Comparison of ENCODE assay signal across 9 cellular contexts in the genomic region with DNA sequence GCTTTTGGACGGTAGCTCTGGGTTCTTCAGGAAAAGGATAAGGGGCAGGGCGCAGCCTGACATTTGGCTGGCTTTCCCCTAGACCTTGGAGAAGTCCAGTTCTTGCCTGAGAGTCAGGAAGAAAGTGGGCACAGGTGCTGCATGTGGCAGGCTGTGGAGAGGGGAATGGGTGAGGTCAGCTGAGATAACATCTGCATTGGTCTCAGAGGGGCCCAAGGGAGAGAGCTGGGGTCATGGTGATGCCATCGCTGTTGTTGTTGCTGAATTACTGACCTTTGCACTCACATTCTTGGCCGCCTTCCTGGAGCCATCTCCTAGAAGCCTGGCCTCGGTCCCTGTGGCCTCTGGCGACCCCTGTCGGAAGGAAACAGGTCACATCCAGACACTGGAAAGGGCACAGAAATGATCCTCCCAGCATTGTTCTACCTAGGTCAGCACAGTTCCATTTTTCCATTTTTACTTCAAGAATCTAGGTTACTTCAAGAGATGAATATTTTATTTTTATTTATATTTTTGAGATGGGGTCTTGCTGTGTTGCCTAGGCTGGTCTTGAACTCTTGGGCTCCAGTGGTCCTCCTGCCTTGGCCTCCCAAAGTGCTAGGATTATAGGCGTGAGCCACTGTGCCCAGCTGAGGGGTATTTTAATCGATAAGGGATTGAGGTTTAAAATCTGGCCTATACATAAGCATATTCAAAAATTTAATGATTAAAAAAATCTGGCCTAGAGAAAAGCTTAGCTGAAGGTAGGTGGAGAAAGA. TPM values are rescaled to one million over a fixed set of nuclear protein-coding genes. Genes with fewer than 3 reads are reported as not detected.
DNase-seq lines count a peak whose midpoint lies in the region; TF ChIP-seq lines count a peak whose summit lies in the region.
"Had no signal": no experiment of that assay in that cellular context is flagged by ENCODE, and none has a peak within 500 bp of the region (broad histone marks: within the 10 kb centered on the region; RNA-seq: fewer than 3 reads in every experiment).

No MANE protein-coding gene starts in this region.

- no peaks in the 10 kb centered on the region for H3K4me1 ChIP-seq in endodermal cell (ENCODE audit: control insufficient read depth, insufficient read depth, low read length)

- no peaks in the 10 kb centered on the region for H3K36me3 ChIP-seq in endodermal cell (ENCODE audit: control insufficient read depth, insufficient read depth, low read length)
- H3K36me3 ChIP-seq: BLaER1 treated with 17β-estradiol and CSF1 and Interleukin-3, amounts not matched to agents 10 nM and 100 nM had no signal

- H3K9me3 ChIP-seq in endodermal cell (ENCODE audit: control insufficient read depth, low read length), result no peaks in the 10 kb centered on the region
- H3K9me3 ChIP-seq: BLaER1 treated with 17β-estradiol and CSF1 and Interleukin-3, amounts not matched to agents 10 nM and 100 nM had no signal

- peak; percentile 22 for DNase-seq in NCI-H1694 (lab: John Stamatoyannopoulos, UW)
- no peak for DNase-seq in NCI-H1694 treated with DMSO at 0.1 percent for 48 hours (lab: John Stamatoyannopoulos, UW)
- peak; percentile 17 to 80 for DNase-seq in NCI-H526 (lab: John Stamatoyannopoulos, UW)
- DNase-seq in activated CD4-positive, alpha-beta memory T cell treated with anti-CD3 and anti-CD28 coated beads for 36 hours, result peak; percentile 80
- DNase-seq in endodermal cell, result peak; percentile 93
- DNase-seq in middle frontal gyrus (ENCODE audit: extremely low spot score, low spot score), result peak; percentile 44
- peak; percentile 23 to 29 for DNase-seq in stimulated activated CD8-positive, alpha-beta memory T cell treated with anti-CD3 and anti-CD28 coated beads, Interleukin-7, amount 100 ng/mL, for 48 hours (ENCODE audit: extremely low read depth in 1 of 2, low read depth in 1 of 2)
- DNase-seq in mesothelial cell of epicardium (ENCODE audit: low spot score in 2 of 2, unreplicated experiment in 2 of 2), result no peak

- intact Hi-C loops in activated CD4-positive, alpha-beta memory T cell treated with anti-CD3 and anti-CD28 coated beads for 36 hours (cut with micrococcal nuclease), result loop anchor here (1.0 kb wide), 1 partner anchor 13 kb away; no protein-coding TSS in a partner anchor

- no peak overlapping the region for H3K27ac ChIP-seq in endodermal cell (ENCODE audit: low read depth, low read length)
- H3K27ac ChIP-seq: BLaER1 treated with 17β-estradiol and CSF1 and Interleukin-3, amounts not matched to agents 10 nM and 100 nM had no signal

- WGBS in endodermal cell (ENCODE audit: insufficient coverage in 1 of 2, insufficient read length in 1 of 2), 2 experiments, result 27 to 43% methylated on average over 6 to 9 of the region's 9 CpGs

- POLR2A ChIA-PET in activated CD4-positive, alpha-beta memory T cell treated with anti-CD3 and anti-CD28 coated beads for 36 hours (lab: Charles Lee), result no interaction called here

- CTCF ChIA-PET in activated CD4-positive, alpha-beta memory T cell treated with anti-CD3 and anti-CD28 coated beads for 36 hours (lab: Charles Lee), result interaction anchor here (0.6 to 4.8 kb wide), 15 partner anchors 8 to 325 kb away, joined by 3 to 43 read pairs (median 5); a partner anchor contains a TSS

- peak overlapping the region; percentile 13 for H3K27ac Mint-ChIP-seq in activated CD4-positive, alpha-beta memory T cell treated with anti-CD3 and anti-CD28 coated beads for 36 hours
- H3K27ac Mint-ChIP-seq in endodermal cell (peak overlapping the region; percentile 84), mesothelial cell of epicardium (no peak overlapping the region)

- TF ChIP-seq CTCF in endodermal cell (conservative IDR thresholded peaks at IDR 0.05), result peak; percentile 93
- TF ChIP-seq CTCF in mesothelial cell of epicardium (IDR thresholded peaks at IDR 0.05; ENCODE audit: unreplicated experiment), result no peak

- H3K27me3 ChIP-seq in endodermal cell (ENCODE audit: control insufficient read depth, insufficient read depth, low read length, poor library complexity, severe bottlenecking), result no peaks in the 10 kb centered on the region
- H3K27me3 ChIP-seq: BLaER1 treated with 17β-estradiol and CSF1 and Interleukin-3, amounts not matched to agents 10 nM and 100 nM had no signal

- no peaks in the 10 kb centered on the region for H3K36me3 Mint-ChIP-seq in activated CD4-positive, alpha-beta memory T cell treated with anti-CD3 and anti-CD28 coated beads for 36 hours
- no peaks in the 10 kb centered on the region for H3K36me3 Mint-ChIP-seq in endodermal cell (ENCODE audit: low read depth)
- H3K36me3 Mint-ChIP-seq in mesothelial cell of epicardium, result no peaks in the 10 kb centered on the region

- H3K4me3 Mint-ChIP-seq in activated CD4-positive, alpha-beta memory T cell treated with anti-CD3 and anti-CD28 coated beads for 36 hours, result no peak overlapping the region
- H3K4me3 Mint-ChIP-seq in endodermal cell (no peak overlapping the region), mesothelial cell of epicardium (no peak overlapping the region)

- H3K4me1 Mint-ChIP-seq in activated CD4-positive, alpha-beta memory T cell treated with anti-CD3 and anti-CD28 coated beads for 36 hours (ENCODE audit: low read depth), result peaks cover 9% of the 10 kb centered on the region
- H3K4me1 Mint-ChIP-seq in endodermal cell (peaks cover 11% of the 10 kb centered on the region), mesothelial cell of epicardium (peaks cover 11% of the 10 kb centered on the region)

- H3K4me3 ChIP-seq in endodermal cell (ENCODE audit: low read length), result no peak overlapping the region
- H3K4me3 ChIP-seq: BLaER1 treated with 17β-estradiol and CSF1 and Interleukin-3, amounts not matched to agents 10 nM and 100 nM had no signal

- H3K27me3 Mint-ChIP-seq in activated CD4-positive, alpha-beta memory T cell treated with anti-CD3 and anti-CD28 coated beads for 36 hours, result no peaks in the 10 kb centered on the region
- H3K27me3 Mint-ChIP-seq in endodermal cell (ENCODE audit: insufficient read depth) (peaks cover 10% of the 10 kb centered on the region), mesothelial cell of epicardium (ENCODE audit: low read depth) (no peaks in the 10 kb centered on the region)

- H3K9ac ChIP-seq in endodermal cell (ENCODE audit: extremely low read depth, low read length, poor library complexity, severe bottlenecking), result no peak overlapping the region
- H3K9ac ChIP-seq: BLaER1 treated with 17β-estradiol and CSF1 and Interleukin-3, amounts not matched to agents 10 nM and 100 nM had no signal

- H3K9me3 Mint-ChIP-seq in activated CD4-positive, alpha-beta memory T cell treated with anti-CD3 and anti-CD28 coated beads for 36 hours, result no peaks in the 10 kb centered on the region
- H3K9me3 Mint-ChIP-seq in endodermal cell (no peaks in the 10 kb centered on the region), mesothelial cell of epicardium (no peaks in the 10 kb centered on the region)

RNA-seq across cellular contexts. Expression of a gene that starts 6.5 kb away (rescaled TPM):
- 10 to 100 TPM; 31.6 to 31.8 TPM for total RNA-seq in activated CD4-positive, alpha-beta memory T cell treated with anti-CD3 and anti-CD28 coated beads for 36 hours
- total RNA-seq in endodermal cell (1 to 10 TPM; 5.9 to 8.1 TPM), mesothelial cell of epicardium (8.6 to 10.8 TPM (median 8.8 TPM) in 3 replicates)
- polyA plus RNA-seq in endodermal cell (2013, experiment 1 of 2), result 6.7 TPM
- 7.5 TPM for polyA plus RNA-seq in endodermal cell (2013, experiment 2 of 2)

RNA-seq across cellular contexts. Expression of a gene that starts 9.1 kb away (rescaled TPM):
- not detected for total RNA-seq in activated CD4-positive, alpha-beta memory T cell treated with anti-CD3 and anti-CD28 coated beads for 36 hours
- total RNA-seq in endodermal cell (under 1 TPM in 1 of 2 donors, not detected in 1; 0.37 TPM), mesothelial cell of epicardium (not detected in 3 replicates)
- not detected for polyA plus RNA-seq in endodermal cell (2013, experiment 1 of 2)
- polyA plus RNA-seq in endodermal cell (2013, experiment 2 of 2), result not detected

RNA-seq across cellular contexts. Expression of a gene that starts 43.6 kb away (rescaled TPM):
- not detected for total RNA-seq in activated CD4-positive, alpha-beta memory T cell treated with anti-CD3 and anti-CD28 coated beads for 36 hours
- total RNA-seq in endodermal cell (1 to 10 TPM; 5.0 to 6.6 TPM), mesothelial cell of epicardium (1.5 to 2.1 TPM (median 1.9 TPM) in 3 replicates)
- polyA plus RNA-seq in endodermal cell (2013, experiment 1 of 2), result 12.8 TPM
- 12.1 TPM for polyA plus RNA-seq in endodermal cell (2013, experiment 2 of 2)

Comparison
In these comparisons a context has a peak if more than half of its experiments do, and no peak if none do; other contexts are left out.
1. DNase-seq: peak in NCI-H1694 (single experiment), NCI-H526 (2 of 2), activated CD4-positive, alpha-beta memory T cell treated with anti-CD3 and anti-CD28 coated beads for 36 hours (single experiment), endodermal cell (single experiment), middle frontal gyrus (single experiment) and stimulated activated CD8-positive, alpha-beta memory T cell treated with anti-CD3 and anti-CD28 coated beads, Interleukin-7, amount 100 ng/mL, for 48 hours (2 of 2); none in NCI-H1694 treated with DMSO at 0.1 percent for 48 hours (single experiment) and mesothelial cell of epicardium (0 of 2).